ENCODE assay signal across 19 cellular contexts in the genomic region with DNA sequence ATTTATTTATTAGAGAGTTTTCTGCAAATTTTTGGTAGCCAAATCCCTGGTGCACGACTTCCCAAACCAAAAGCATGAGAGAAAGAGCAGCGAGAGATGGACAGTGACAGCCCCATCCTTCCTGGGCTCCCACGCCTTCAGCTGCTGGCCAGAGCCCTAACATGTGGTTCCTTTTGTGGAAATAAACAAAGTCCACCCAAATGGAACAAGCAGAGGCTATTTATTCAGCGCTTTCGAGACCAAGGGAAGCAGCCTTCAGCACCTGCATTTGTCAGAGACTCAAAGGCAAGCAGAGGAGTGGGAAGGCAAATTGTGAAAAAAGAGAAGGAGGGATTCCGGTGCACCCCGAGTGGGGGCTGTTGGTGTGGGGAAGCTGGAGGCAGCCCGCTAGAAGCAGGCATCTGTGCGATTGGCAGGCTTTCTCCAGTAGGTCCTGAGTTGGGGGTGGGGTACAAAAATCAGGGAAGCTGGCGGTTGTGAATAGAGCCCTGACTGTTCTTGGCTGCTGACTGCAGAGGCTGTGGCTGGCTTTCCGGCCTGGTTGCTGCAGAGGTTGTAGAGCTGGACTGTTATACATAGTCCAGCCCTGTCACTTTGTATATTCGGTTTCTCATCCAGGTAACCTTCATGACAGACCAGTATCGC.
DNase-seq lines count a peak whose midpoint lies in the region; ATAC-seq and TF ChIP-seq lines count a peak whose summit lies in the region.
"Had no signal": no experiment of that assay in that cellular context is flagged by ENCODE, and none has a peak within 500 bp of the region (broad histone marks: within the 10 kb centered on the region; RNA-seq: fewer than 3 reads in every experiment).

No MANE protein-coding gene starts in this region.

- intact Hi-C loops in esophagus muscularis mucosa (cut with DNase I) (no loop called here), right cardiac atrium (cut with DNase I) (no loop called here)

- H3K27ac ChIP-seq in GM23338 (ENCODE audit: low read depth) = no peak overlapping the region
- no peak overlapping the region for H3K27ac ChIP-seq in esophagus muscularis mucosa (replicated peaks in 1 of 4)
- no peak overlapping the region for H3K27ac ChIP-seq in right cardiac atrium (ENCODE audit: low read length)
- H3K27ac ChIP-seq: SJCRH30 had no signal

- no peak overlapping the region for H3K4me3 ChIP-seq in GM23338
- H3K4me3 ChIP-seq in esophagus muscularis mucosa = no peak overlapping the region
- H3K4me3 ChIP-seq in right cardiac atrium (ENCODE audit: low read length) = no peak overlapping the region
- H3K4me3 ChIP-seq: SJCRH30 had no signal

- H3K4me1 ChIP-seq in GM23338 (ENCODE audit: insufficient read depth) = peaks cover 7% of the 10 kb centered on the region; the same call in 1 of the 2 replicates
- peaks cover 0 to 6% (median 0%) of the 10 kb centered on the region in 4 donors for H3K4me1 ChIP-seq in esophagus muscularis mucosa
- H3K4me1 ChIP-seq in right cardiac atrium (ENCODE audit: control insufficient read depth, insufficient read depth, low read length) = no peaks in the 10 kb centered on the region
- H3K4me1 ChIP-seq: SJCRH30 had no signal

- no peaks in the 10 kb centered on the region for H3K79me2 ChIP-seq in GM23338 (replicated peaks; ENCODE audit: insufficient read depth)

- no peak overlapping the region for H3K4me3 Mint-ChIP-seq in GM23338
- H3K4me3 Mint-ChIP-seq in nephron = peak overlapping the region in 2 of 3 experiments; percentile 9 to 51
- no peak overlapping the region for H3K4me3 Mint-ChIP-seq in mesothelial cell of epicardium
- H3K4me3 Mint-ChIP-seq: CD14-positive monocyte had no signal

- H3K27me3 ChIP-seq in GM23338 (ENCODE audit: insufficient read depth) (no peaks in the 10 kb centered on the region), esophagus muscularis mucosa (no peaks in the 10 kb centered on the region), right cardiac atrium (ENCODE audit: control insufficient read depth, insufficient read depth) (no peaks in the 10 kb centered on the region)
- H3K27me3 ChIP-seq: SJCRH30 had no signal

- H3K9me3 Mint-ChIP-seq in GM23338 (no peaks in the 10 kb centered on the region), nephron (no peaks in the 10 kb centered on the region), mesothelial cell of epicardium (no peaks in the 10 kb centered on the region)

- no peaks in the 10 kb centered on the region for H3K9me3 ChIP-seq in esophagus muscularis mucosa
- H3K9me3 ChIP-seq in right cardiac atrium (ENCODE audit: control insufficient read depth, low read length) = no peaks in the 10 kb centered on the region
- H3K9me3 ChIP-seq: SJCRH30 had no signal

- no peaks in the 10 kb centered on the region for H3K9me2 ChIP-seq in GM23338 (ENCODE audit: insufficient read depth)

- H3K27ac Mint-ChIP-seq in GM23338 (no peak overlapping the region), nephron (peak overlapping the region; percentile 20 to 62 (median 56)), mesothelial cell of epicardium (no peak overlapping the region)
- H3K27ac Mint-ChIP-seq: CD14-positive monocyte had no signal

- no peak overlapping the region for H2AFZ ChIP-seq in GM23338

- peaks cover 18% of the 10 kb centered on the region for H3K4me1 Mint-ChIP-seq in GM23338
- H3K4me1 Mint-ChIP-seq in nephron = peaks cover 42% of the 10 kb centered on the region
- H3K4me1 Mint-ChIP-seq in mesothelial cell of epicardium = peaks cover 14% of the 10 kb centered on the region
- H3K4me1 Mint-ChIP-seq: CD14-positive monocyte had no signal

- H3K4me2 ChIP-seq in GM23338 = no peak overlapping the region

- no peaks in the 10 kb centered on the region for H3F3A ChIP-seq in GM23338 (replicated peaks; ENCODE audit: low read depth)

- TF ChIP-seq POLR2A in esophagus muscularis mucosa (IDR thresholded peaks at IDR 0.05; ENCODE audit: low read depth) = no peak

- no peaks in the 10 kb centered on the region for H4K20me1 ChIP-seq in GM23338 (replicated peaks; ENCODE audit: insufficient read depth)

- H3K36me3 Mint-ChIP-seq in GM23338 (ENCODE audit: low read depth) = no peaks in the 10 kb centered on the region; the same call in 2 of the 3 replicates
- no peaks in the 10 kb centered on the region for H3K36me3 Mint-ChIP-seq in nephron (ENCODE audit: low read depth)
- no peaks in the 10 kb centered on the region for H3K36me3 Mint-ChIP-seq in mesothelial cell of epicardium
- H3K36me3 Mint-ChIP-seq: CD14-positive monocyte had no signal

- ATAC-seq in GM23338 (peak; percentile 41; the same call in 2 of the 3 replicates), right cardiac atrium (no peak)
- ATAC-seq: Panc1 had no signal

- no peak for TF ChIP-seq EP300 in esophagus muscularis mucosa (IDR thresholded peaks at IDR 0.05)

- H3K27me3 Mint-ChIP-seq in GM23338 (ENCODE audit: insufficient read depth, low read depth, poor library complexity) = peaks cover 18% of the 10 kb centered on the region
- peaks cover 21% of the 10 kb centered on the region for H3K27me3 Mint-ChIP-seq in nephron (ENCODE audit: low read depth)
- H3K27me3 Mint-ChIP-seq in mesothelial cell of epicardium (ENCODE audit: low read depth) = peaks cover 5% of the 10 kb centered on the region

- no peak for TF ChIP-seq CTCF in GM23338 (conservative IDR thresholded peaks at IDR 0.05; ENCODE audit: low read depth in 2 of 2)
- no peak for TF ChIP-seq CTCF in esophagus muscularis mucosa (IDR thresholded peaks at IDR 0.05)
- TF ChIP-seq CTCF in nephron (IDR thresholded peaks at IDR 0.05; ENCODE audit: unreplicated experiment in 3 of 3) = no peak
- TF ChIP-seq CTCF in mesothelial cell of epicardium (IDR thresholded peaks at IDR 0.05; ENCODE audit: unreplicated experiment) = no peak

- 49% methylated on average over 13 of the region's 13 CpGs for WGBS in esophagus muscularis mucosa
- 59% methylated on average over 13 of the region's 13 CpGs for WGBS in right cardiac atrium

- DNase-seq in GM23338 (ENCODE audit: low spot score) (no peak), esophagus muscularis mucosa (ENCODE audit: extremely low spot score) (peak; percentile 62), putamen (ENCODE audit: low spot score) (peak; percentile 21), mesothelial cell of epicardium (ENCODE audit: low spot score in 2 of 2, unreplicated experiment in 2 of 2) (no peak), right cardiac atrium (no peak), ureter (ENCODE audit: low spot score) (no peak)
- no peak for DNase-seq in activated CD4-positive, CD25-positive, alpha-beta regulatory T cell (lab: John Stamatoyannopoulos, UW)
- DNase-seq: DMS79 treated with DMSO at 0.1 percent for 48 hours, H7, KG1, MV-4-11, NCI-H1436, NCI-H2029, NCI-H345, NCI-H526 had no signal

- H3K36me3 ChIP-seq in GM23338 (ENCODE audit: insufficient read depth) (no peaks in the 10 kb centered on the region), esophagus muscularis mucosa (no peaks in the 10 kb centered on the region)
- H3K36me3 ChIP-seq: SJCRH30 had no signal

TF ChIP-seq in GM23338, 12 proteins besides CTCF, POLR2A, EP300 and RAD21:
- no peak for TF ChIP-seq CREB1 (CRISPR knock-in tag; IDR thresholded peaks at IDR 0.05; ENCODE audit: low read depth)
- no peak for TF ChIP-seq EZH2 (IDR thresholded peaks at IDR 0.05; ENCODE audit: low read depth, unreplicated experiment)
- TF ChIP-seq, protein P1, sequence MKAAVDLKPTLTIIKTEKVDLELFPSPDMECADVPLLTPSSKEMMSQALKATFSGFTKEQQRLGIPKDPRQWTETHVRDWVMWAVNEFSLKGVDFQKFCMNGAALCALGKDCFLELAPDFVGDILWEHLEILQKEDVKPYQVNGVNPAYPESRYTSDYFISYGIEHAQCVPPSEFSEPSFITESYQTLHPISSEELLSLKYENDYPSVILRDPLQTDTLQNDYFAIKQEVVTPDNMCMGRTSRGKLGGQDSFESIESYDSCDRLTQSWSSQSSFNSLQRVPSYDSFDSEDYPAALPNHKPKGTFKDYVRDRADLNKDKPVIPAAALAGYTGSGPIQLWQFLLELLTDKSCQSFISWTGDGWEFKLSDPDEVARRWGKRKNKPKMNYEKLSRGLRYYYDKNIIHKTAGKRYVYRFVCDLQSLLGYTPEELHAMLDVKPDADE (IDR thresholded peaks at IDR 0.05) = no peak
- no peak for TF ChIP-seq JUNB (IDR thresholded peaks at IDR 0.05; ENCODE audit: unreplicated experiment)
- TF ChIP-seq ZNF114 (CRISPR knock-in tag; IDR thresholded peaks at IDR 0.05) = no peak
- no peak for TF ChIP-seq EZH2phosphoT487 (IDR thresholded peaks at IDR 0.05; ENCODE audit: unreplicated experiment)
- TF ChIP-seq, protein P2, sequence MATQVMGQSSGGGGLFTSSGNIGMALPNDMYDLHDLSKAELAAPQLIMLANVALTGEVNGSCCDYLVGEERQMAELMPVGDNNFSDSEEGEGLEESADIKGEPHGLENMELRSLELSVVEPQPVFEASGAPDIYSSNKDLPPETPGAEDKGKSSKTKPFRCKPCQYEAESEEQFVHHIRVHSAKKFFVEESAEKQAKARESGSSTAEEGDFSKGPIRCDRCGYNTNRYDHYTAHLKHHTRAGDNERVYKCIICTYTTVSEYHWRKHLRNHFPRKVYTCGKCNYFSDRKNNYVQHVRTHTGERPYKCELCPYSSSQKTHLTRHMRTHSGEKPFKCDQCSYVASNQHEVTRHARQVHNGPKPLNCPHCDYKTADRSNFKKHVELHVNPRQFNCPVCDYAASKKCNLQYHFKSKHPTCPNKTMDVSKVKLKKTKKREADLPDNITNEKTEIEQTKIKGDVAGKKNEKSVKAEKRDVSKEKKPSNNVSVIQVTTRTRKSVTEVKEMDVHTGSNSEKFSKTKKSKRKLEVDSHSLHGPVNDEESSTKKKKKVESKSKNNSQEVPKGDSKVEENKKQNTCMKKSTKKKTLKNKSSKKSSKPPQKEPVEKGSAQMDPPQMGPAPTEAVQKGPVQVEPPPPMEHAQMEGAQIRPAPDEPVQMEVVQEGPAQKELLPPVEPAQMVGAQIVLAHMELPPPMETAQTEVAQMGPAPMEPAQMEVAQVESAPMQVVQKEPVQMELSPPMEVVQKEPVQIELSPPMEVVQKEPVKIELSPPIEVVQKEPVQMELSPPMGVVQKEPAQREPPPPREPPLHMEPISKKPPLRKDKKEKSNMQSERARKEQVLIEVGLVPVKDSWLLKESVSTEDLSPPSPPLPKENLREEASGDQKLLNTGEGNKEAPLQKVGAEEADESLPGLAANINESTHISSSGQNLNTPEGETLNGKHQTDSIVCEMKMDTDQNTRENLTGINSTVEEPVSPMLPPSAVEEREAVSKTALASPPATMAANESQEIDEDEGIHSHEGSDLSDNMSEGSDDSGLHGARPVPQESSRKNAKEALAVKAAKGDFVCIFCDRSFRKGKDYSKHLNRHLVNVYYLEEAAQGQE (IDR thresholded peaks at IDR 0.05; ENCODE audit: unreplicated experiment) = no peak
- no peak for TF ChIP-seq ZNF331 (CRISPR knock-in tag; IDR thresholded peaks at IDR 0.05; ENCODE audit: low read depth)
- TF ChIP-seq POLR2AphosphoS5 (IDR thresholded peaks at IDR 0.05; ENCODE audit: low read depth) = no peak
- no peak for TF ChIP-seq NANOG (IDR thresholded peaks at IDR 0.05; ENCODE audit: borderline replicate concordance)

Comparison
In these comparisons a context has a peak if more than half of its experiments do, and no peak if none do; other contexts are left out.
1. DNase-seq: peak in esophagus muscularis mucosa (single experiment) and putamen (single experiment); none in GM23338 (single experiment), mesothelial cell of epicardium (0 of 2), right cardiac atrium (0 of 3), activated CD4-positive, CD25-positive, alpha-beta regulatory T cell (0 of 4) and ureter (single experiment).
2. H3K27ac Mint-ChIP-seq: peak in nephron (3 of 3); none in GM23338 (single experiment) and mesothelial cell of epicardium (single experiment).
3. H3K4me3 Mint-ChIP-seq: peak in nephron (2 of 3); none in GM23338 (single experiment) and mesothelial cell of epicardium (single experiment).